ENCODE assay signal across 12 cellular contexts in the genomic region with DNA sequence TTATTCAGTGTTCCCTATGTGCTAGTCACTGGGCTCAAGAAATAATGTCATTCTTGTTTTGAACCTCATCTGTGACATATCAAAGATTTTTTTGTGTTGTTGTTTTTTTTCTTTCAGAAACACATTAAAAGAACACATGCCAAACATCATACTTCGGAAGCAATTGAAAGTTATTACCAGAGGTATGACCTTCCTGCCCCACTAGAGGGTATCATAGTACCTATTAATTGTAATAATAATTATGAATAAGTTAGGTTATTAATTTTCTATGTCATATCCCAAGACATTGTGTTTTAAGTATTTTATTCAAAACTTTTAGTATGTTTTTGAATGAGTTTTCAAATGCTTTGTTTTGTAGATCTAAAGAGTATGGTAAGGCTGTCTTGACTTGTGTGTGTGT.
DNase-seq lines count a peak whose midpoint lies in the region; ATAC-seq, FAIRE-seq and TF ChIP-seq lines count a peak whose summit lies in the region.
"Had no signal": no experiment of that assay in that cellular context is flagged by ENCODE, and none has a peak within 500 bp of the region (broad histone marks: within the 10 kb centered on the region; RNA-seq: fewer than 3 reads in every experiment).

No MANE protein-coding gene starts in this region.

- DNase-seq in A549 (ENCODE audit: low read depth in 1 of 2, low spot score in 1 of 2): peak in 1 of 2 experiments; percentile 3
- peak; percentile 12 for DNase-seq in COR-L47 (lab: John Stamatoyannopoulos, UW)
- peak; percentile 30 for DNase-seq in SK-MEL-5 (ENCODE audit: low read depth, low spot score)
- DNase-seq in foreskin keratinocyte: peak in 1 of 2 donors; percentile 15
- no peak for DNase-seq in NCI-H446 treated with DMSO at 0.1 percent for 48 hours (lab: John Stamatoyannopoulos, UW)
- DNase-seq in NCI-H1105 (lab: John Stamatoyannopoulos, UW): no peak
- DNase-seq: activated CD4-positive, alpha-beta T cell treated with anti-CD3 and anti-CD28 coated beads, Interleukin-2, amount 50 U/mL, for 48 hours; islet precursor cell had no signal

- no peak for TF ChIP-seq POLR2A in A549 (IDR thresholded peaks at IDR 0.05; ENCODE audit: low read length)

- CTCF ChIA-PET in A549 (lab: Yijun Ruan, JAX): no interaction called here

- 78% methylated on average over 1 of the region's 1 CpG for WGBS in A549 (ENCODE audit: missing lambda C conversion rate)

- peak; percentile 24 to 25; a peak in 1 of 5 replicates for TF ChIP-seq RAD21 in A549 (conservative IDR thresholded peaks at IDR 0.05 in 1 of 2, IDR thresholded peaks at IDR 0.05 in 1 of 2)

- ATAC-seq in A549: no peak
- no peak for ATAC-seq in foreskin keratinocyte
- no peak for ATAC-seq in HG03039 (IDR thresholded peaks at IDR 0.05; ENCODE audit: unreplicated experiment)
- no peak for ATAC-seq in HG02588 (IDR thresholded peaks at IDR 0.05; ENCODE audit: unreplicated experiment)
- ATAC-seq: gastroesophageal sphincter had no signal

- H3K9me3 ChIP-seq in A549: no peaks in the 10 kb centered on the region
- H3K9me3 ChIP-seq: BLaER1 treated with 17β-estradiol and CSF1 and Interleukin-3, amounts not matched to agents 10 nM and 100 nM; gastroesophageal sphincter had no signal

- in situ Hi-C loops in SK-MEL-5 (cut with HindIII; ENCODE audit: low pct_unique_long_range_greater_than_20kb, low sequenced_read_pairs): no loop called here

- peaks cover 8% of the 10 kb centered on the region; the same call in 2 of the 3 replicates for H3K4me1 ChIP-seq in A549
- peaks cover 5% of the 10 kb centered on the region for H3K4me1 ChIP-seq in foreskin keratinocyte
- H3K4me1 ChIP-seq: BLaER1 treated with 17β-estradiol and CSF1 and Interleukin-3, amounts not matched to agents 10 nM and 100 nM; gastroesophageal sphincter had no signal

- H3K4me2 ChIP-seq in A549: no peak overlapping the region
- H3K4me2 ChIP-seq: BLaER1 treated with 17β-estradiol and CSF1 and Interleukin-3, amounts not matched to agents 10 nM and 100 nM had no signal

- TF ChIP-seq CTCF in A549 (IDR thresholded peaks at IDR 0.05): no peak
- peak; percentile 56 for TF ChIP-seq CTCF in foreskin keratinocyte (conservative IDR thresholded peaks at IDR 0.05)

- TF ChIP-seq EP300 in A549 (IDR thresholded peaks at IDR 0.05): no peak

- POLR2A ChIA-PET in A549 (lab: Yijun Ruan, JAX): no interaction called here

- H3K27me3 ChIP-seq in foreskin keratinocyte: no peaks in the 10 kb centered on the region
- H3K27me3 ChIP-seq: BLaER1 treated with 17β-estradiol and CSF1 and Interleukin-3, amounts not matched to agents 10 nM and 100 nM; gastroesophageal sphincter had no signal

- no peak overlapping the region for H3K4me3 ChIP-seq in A549
- H3K4me3 ChIP-seq: BLaER1 treated with 17β-estradiol and CSF1 and Interleukin-3, amounts not matched to agents 10 nM and 100 nM; gastroesophageal sphincter had no signal

- no peak for FAIRE-seq in A549 (lab: Jason Lieb, UNC)

- H3K27ac ChIP-seq in A549 (no peak overlapping the region), foreskin keratinocyte (no peak overlapping the region)
- H3K27ac ChIP-seq: BLaER1 treated with 17β-estradiol and CSF1 and Interleukin-3, amounts not matched to agents 10 nM and 100 nM; gastroesophageal sphincter had no signal

TF ChIP-seq in A549, 52 proteins besides CTCF, POLR2A, EP300 and RAD21:
- TF ChIP-seq CBX2 (IDR thresholded peaks at IDR 0.05; ENCODE audit: borderline replicate concordance, low read depth): no peak
- no peak for TF ChIP-seq KDM5A (IDR thresholded peaks at IDR 0.05)
- TF ChIP-seq RCOR1 (IDR thresholded peaks at IDR 0.05; ENCODE audit: low read depth, low read length): no peak
- TF ChIP-seq SREBF2 (IDR thresholded peaks at IDR 0.05): no peak
- no peak for TF ChIP-seq EHMT2 (IDR thresholded peaks at IDR 0.05; ENCODE audit: low read depth)
- no peak for TF ChIP-seq MAX (IDR thresholded peaks at IDR 0.05)
- TF ChIP-seq ZFP36 (IDR thresholded peaks at IDR 0.05; ENCODE audit: borderline replicate concordance, partially characterized antibody): no peak
- TF ChIP-seq JUN (IDR thresholded peaks at IDR 0.05): no peak

Comparison
In these comparisons a context has a peak if more than half of its experiments do, and no peak if none do; other contexts are left out.
1. DNase-seq: peak in COR-L47 (single experiment) and SK-MEL-5 (single experiment); none in NCI-H446 treated with DMSO at 0.1 percent for 48 hours (single experiment) and NCI-H1105 (single experiment).